1 cellular context compared by ENCODE assay signal in genomic region chr21:44931501-44932365, GRCh38.
A peak's percentile ranks its signal among the peaks of the same experiment; 100 is the strongest.
TF ChIP-seq lines count a peak whose summit lies in the region.

No MANE protein-coding gene starts in this region.

TF ChIP-seq in GM12878, 131 proteins besides CTCF, POLR2A, EP300 and RAD21:
- TF ChIP-seq SMC3 (IDR thresholded peaks at IDR 0.05; ENCODE audit: borderline replicate concordance, low read length) (no peak), GATAD2B (conservative IDR thresholded peaks at IDR 0.05; ENCODE audit: low read depth) (peak; percentile 24), MEF2B (IDR thresholded peaks at IDR 0.05; ENCODE audit: partially characterized antibody, poor library complexity, severe bottlenecking) (peak; percentile 65), LARP7 (IDR thresholded peaks at IDR 0.05) (peak; percentile 61), BCLAF1 (IDR thresholded peaks at IDR 0.05) (no peak), BCL11A (IDR thresholded peaks at IDR 0.05; ENCODE audit: low read depth, low read length) (no peak), NKRF (conservative IDR thresholded peaks at IDR 0.05) (peak; percentile 42; the same call in 1 of the 2 replicates), SMARCA5 (IDR thresholded peaks at IDR 0.05) (peak; percentile 46; the same call in 1 of the 2 replicates), ZBTB4 (CRISPR knock-in tag; IDR thresholded peaks at IDR 0.05) (no peak), MXI1 (IDR thresholded peaks at IDR 0.05; ENCODE audit: low read depth, low read length) (0 out of 2 replicates have a peak, but pooled peaks have one; percentile 33), HDAC6 (IDR thresholded peaks at IDR 0.05; ENCODE audit: unreplicated experiment) (peak; percentile 18), SIN3A (IDR thresholded peaks at IDR 0.05; ENCODE audit: low read depth, low read length) (no peak), NR2F1 (conservative IDR thresholded peaks at IDR 0.05) (peak; percentile 38; the same call in 1 of the 2 replicates), IKZF1 (conservative IDR thresholded peaks at IDR 0.05) (peak; percentile 31), DPF2 (IDR thresholded peaks at IDR 0.05) (0 out of 2 replicates have a peak, but pooled peaks have one; percentile 46), TAF1 (IDR thresholded peaks at IDR 0.05; ENCODE audit: borderline replicate concordance, low read depth, low read length) (0 out of 2 replicates have a peak, but pooled peaks have one; percentile 7), CHD4 (IDR thresholded peaks at IDR 0.05) (no peak)
- TF ChIP-seq, protein P1, sequence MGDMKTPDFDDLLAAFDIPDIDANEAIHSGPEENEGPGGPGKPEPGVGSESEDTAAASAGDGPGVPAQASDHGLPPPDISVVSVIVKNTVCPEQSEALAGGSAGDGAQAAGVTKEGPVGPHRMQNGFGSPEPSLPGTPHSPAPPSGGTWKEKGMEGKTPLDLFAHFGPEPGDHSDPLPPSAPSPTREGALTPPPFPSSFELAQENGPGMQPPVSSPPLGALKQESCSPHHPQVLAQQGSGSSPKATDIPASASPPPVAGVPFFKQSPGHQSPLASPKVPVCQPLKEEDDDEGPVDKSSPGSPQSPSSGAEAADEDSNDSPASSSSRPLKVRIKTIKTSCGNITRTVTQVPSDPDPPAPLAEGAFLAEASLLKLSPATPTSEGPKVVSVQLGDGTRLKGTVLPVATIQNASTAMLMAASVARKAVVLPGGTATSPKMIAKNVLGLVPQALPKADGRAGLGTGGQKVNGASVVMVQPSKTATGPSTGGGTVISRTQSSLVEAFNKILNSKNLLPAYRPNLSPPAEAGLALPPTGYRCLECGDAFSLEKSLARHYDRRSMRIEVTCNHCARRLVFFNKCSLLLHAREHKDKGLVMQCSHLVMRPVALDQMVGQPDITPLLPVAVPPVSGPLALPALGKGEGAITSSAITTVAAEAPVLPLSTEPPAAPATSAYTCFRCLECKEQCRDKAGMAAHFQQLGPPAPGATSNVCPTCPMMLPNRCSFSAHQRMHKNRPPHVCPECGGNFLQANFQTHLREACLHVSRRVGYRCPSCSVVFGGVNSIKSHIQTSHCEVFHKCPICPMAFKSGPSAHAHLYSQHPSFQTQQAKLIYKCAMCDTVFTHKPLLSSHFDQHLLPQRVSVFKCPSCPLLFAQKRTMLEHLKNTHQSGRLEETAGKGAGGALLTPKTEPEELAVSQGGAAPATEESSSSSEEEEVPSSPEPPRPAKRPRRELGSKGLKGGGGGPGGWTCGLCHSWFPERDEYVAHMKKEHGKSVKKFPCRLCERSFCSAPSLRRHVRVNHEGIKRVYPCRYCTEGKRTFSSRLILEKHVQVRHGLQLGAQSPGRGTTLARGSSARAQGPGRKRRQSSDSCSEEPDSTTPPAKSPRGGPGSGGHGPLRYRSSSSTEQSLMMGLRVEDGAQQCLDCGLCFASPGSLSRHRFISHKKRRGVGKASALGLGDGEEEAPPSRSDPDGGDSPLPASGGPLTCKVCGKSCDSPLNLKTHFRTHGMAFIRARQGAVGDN (IDR thresholded peaks at IDR 0.05) = 0 out of 2 replicates have a peak, but pooled peaks have one; percentile 31
